8 cellular contexts compared by ENCODE assay signal in genomic region chr12:104064031-104064841, GRCh38. TPM values are rescaled to one million over a fixed set of nuclear protein-coding genes. Genes with fewer than 3 reads are reported as not detected.
A peak's percentile ranks its signal among the peaks of the same experiment; 100 is the strongest.
DNase-seq lines count a peak whose midpoint lies in the region; ATAC-seq lines count a peak whose summit lies in the region.

Gene HCFC2, plus strand, starts transcription at chr12:104064531. Its CDS starts 30 bp downstream, at chr12:104064561.

- H3K56ac ChIP-seq in mesendoderm (ENCODE audit: low read length): peak within 1 kb of the TSS; percentile 93

- H3K36me3 ChIP-seq in CD4-positive, alpha-beta memory T cell (ENCODE audit: insufficient read depth, low read length): peaks cover 3% of the 10 kb centered on the region
- no peaks in the 10 kb centered on the region for H3K36me3 ChIP-seq in mesendoderm (ENCODE audit: control insufficient read depth, insufficient read depth, low read length)

- peaks cover 4 to 5% of the 10 kb centered on the region in 2 donors for H3K27me3 Mint-ChIP-seq in CD4-positive, alpha-beta memory T cell
- H3K27me3 Mint-ChIP-seq in effector memory CD8-positive, alpha-beta T cell: peaks cover 9 to 15% of the 10 kb centered on the region in 2 donors

- peak within 1 kb of the TSS; percentile 91 to 98 for H3K4me3 ChIP-seq in CD4-positive, alpha-beta memory T cell (ENCODE audit: low read length in 2 of 2)
- H3K4me3 ChIP-seq in mesendoderm (ENCODE audit: low read length): peak within 1 kb of the TSS; percentile 88

- H2AK5ac ChIP-seq in mesendoderm (ENCODE audit: low read length): no peak within 1 kb of the TSS

- H3K27ac ChIP-seq in CD4-positive, alpha-beta memory T cell (ENCODE audit: low read depth, low read length): peak within 1 kb of the TSS; percentile 77
- H3K27ac ChIP-seq in mesendoderm (ENCODE audit: low read depth, low read length): no peak within 1 kb of the TSS

- no CpG with 5 or more reads among the region's 74 CpGs for WGBS in mesendoderm (ENCODE audit: extremely low coverage, insufficient coverage, low lambda C conversion rate)

- intact Hi-C loops in CD4-positive, alpha-beta memory T cell (cut with micrococcal nuclease): loop anchor here (1.0 to 5.0 kb wide), 3 partner anchors 74 to 238 kb away; partner anchors contain the start of genes EID3, HSP90B1 and NFYB

- H3K9ac ChIP-seq in mesendoderm (ENCODE audit: low read length): peak within 1 kb of the TSS; percentile 81

- H2BK120ac ChIP-seq in mesendoderm (ENCODE audit: low read depth, low read length): no peak within 1 kb of the TSS

- peak within 1 kb of the TSS; percentile 85 to 95 (median 92) for H3K27ac Mint-ChIP-seq in CD4-positive, alpha-beta memory T cell
- H3K27ac Mint-ChIP-seq in effector memory CD8-positive, alpha-beta T cell: peak within 1 kb of the TSS; percentile 90 to 93

- peak within 1 kb of the TSS; percentile 91 to 97 (median 94) for H3K4me3 Mint-ChIP-seq in CD4-positive, alpha-beta memory T cell
- H3K4me3 Mint-ChIP-seq in effector memory CD8-positive, alpha-beta T cell: peak within 1 kb of the TSS; percentile 95 to 96

- H3K79me2 ChIP-seq in mesendoderm (ENCODE audit: control insufficient read depth, insufficient read depth, low read length): no peaks in the 10 kb centered on the region

- peaks cover 5% of the 10 kb centered on the region for H3K27me3 ChIP-seq in CD4-positive, alpha-beta memory T cell (ENCODE audit: insufficient read depth, low read length)
- H3K27me3 ChIP-seq in mesendoderm (ENCODE audit: insufficient read depth, low read length, poor library complexity): no peaks in the 10 kb centered on the region

- peak within 1 kb of the TSS; percentile 77 for H4K8ac ChIP-seq in mesendoderm (ENCODE audit: low read depth, low read length)

- no peak within 1 kb of the TSS for H2BK5ac ChIP-seq in mesendoderm (ENCODE audit: low read length)

- peaks cover 18 to 35% (median 23%) of the 10 kb centered on the region in 4 donors for H3K4me1 Mint-ChIP-seq in CD4-positive, alpha-beta memory T cell
- H3K4me1 Mint-ChIP-seq in effector memory CD8-positive, alpha-beta T cell (ENCODE audit: low read depth in 2 of 2): peaks cover 11 to 17% of the 10 kb centered on the region in 2 donors

- H3K36me3 Mint-ChIP-seq in CD4-positive, alpha-beta memory T cell: peaks cover 4 to 21% of the 10 kb centered on the region in 2 donors
- peaks cover 14% of the 10 kb centered on the region for H3K36me3 Mint-ChIP-seq in effector memory CD8-positive, alpha-beta T cell (ENCODE audit: insufficient read depth)

- H3K9me3 ChIP-seq in CD4-positive, alpha-beta memory T cell (ENCODE audit: control insufficient read depth in 1 of 2, low read length in 2 of 2): no peaks in the 10 kb centered on the region

- ATAC-seq in GM19452 (IDR thresholded peaks at IDR 0.05; ENCODE audit: unreplicated experiment): peak; percentile 88
- ATAC-seq in effector memory CD8-positive, alpha-beta T cell (replicated peaks): peak; percentile 94

- no peak within 1 kb of the TSS for H4K5ac ChIP-seq in mesendoderm (ENCODE audit: low read length)

- H3K79me1 ChIP-seq in mesendoderm (ENCODE audit: low read length): no peaks in the 10 kb centered on the region

- POLR2A ChIA-PET in CD4-positive, alpha-beta memory T cell (lab: Charles Lee; ENCODE audit: partially characterized antibody): interaction anchor here (0.6 to 2.8 kb wide), 11 partner anchors 9 to 224 kb away, joined by 3 to 29 read pairs (median 6); partner anchors contain the start of genes HSP90B1, NFYB, NT5DC3 and TDG

- peak within 1 kb of the TSS; percentile 10 for H3K4ac ChIP-seq in mesendoderm (ENCODE audit: low read depth, low read length)

- DNase-seq in CD4-positive, alpha-beta memory T cell: peak; percentile 83 to 91 (median 86)
- DNase-seq in HK-2 (ENCODE audit: unreplicated experiment): peak; percentile 85
- peak; percentile 64 for DNase-seq in NCI-H82 treated with DMSO at 0.1 percent for 48 hours (lab: John Stamatoyannopoulos, UW; ENCODE audit: unreplicated experiment)
- peak; percentile 56 to 82 for DNase-seq in activated CD8-positive, alpha-beta memory T cell treated with anti-CD3 and anti-CD28 coated beads for 1 hour (ENCODE audit: extremely low read depth in 1 of 2, low read depth in 1 of 2)
- peak; percentile 81 to 86 (median 82) for DNase-seq in effector memory CD8-positive, alpha-beta T cell
- peak; percentile 83 for DNase-seq in mesendoderm
- peak; percentile 87 for DNase-seq in stimulated activated CD8-positive, alpha-beta memory T cell treated with anti-CD3 and anti-CD28 coated beads, Interleukin-12 subunit alpha, Interleukin-12 subunit beta, amount 100 ng/mL, for 4 hours (ENCODE audit: low read depth)

- peak within 1 kb of the TSS; percentile 88 for H3K4me2 ChIP-seq in mesendoderm (ENCODE audit: low read length)

- no peak within 1 kb of the TSS for H2BK15ac ChIP-seq in mesendoderm (replicated peaks; ENCODE audit: low read depth)

- H3K18ac ChIP-seq in mesendoderm (ENCODE audit: low read length): peak within 1 kb of the TSS; percentile 4

- H3K23ac ChIP-seq in mesendoderm (ENCODE audit: low read length): no peak within 1 kb of the TSS

- peaks cover 21% of the 10 kb centered on the region for H3K4me1 ChIP-seq in CD4-positive, alpha-beta memory T cell (ENCODE audit: insufficient read depth, low read length)
- no peaks in the 10 kb centered on the region for H3K4me1 ChIP-seq in mesendoderm (ENCODE audit: control insufficient read depth, low read depth, low read length)

- CTCF ChIA-PET in CD4-positive, alpha-beta memory T cell (lab: Charles Lee; ENCODE audit: partially characterized antibody): interaction anchor here (0.7 to 1.7 kb wide), 7 partner anchors 37 to 186 kb away, joined by 3 to 12 read pairs (median 3); no protein-coding TSS in a partner anchor

- no peaks in the 10 kb centered on the region for H3K9me3 Mint-ChIP-seq in CD4-positive, alpha-beta memory T cell
- no peaks in the 10 kb centered on the region for H3K9me3 Mint-ChIP-seq in effector memory CD8-positive, alpha-beta T cell

RNA-seq across cellular contexts. Expression of gene HCFC2, which starts in this region (rescaled TPM):
- 10 to 100 TPM; 18.1 to 18.5 TPM for total RNA-seq in CD4-positive, alpha-beta memory T cell
- 1 to 10 TPM; 4.1 to 8.8 TPM for polyA plus RNA-seq in CD4-positive, alpha-beta memory T cell
- 0.63 TPM for polyA plus RNA-seq in mesendoderm (2013, experiment 1 of 2)
- 0.53 TPM for polyA plus RNA-seq in mesendoderm (2013, experiment 2 of 2)
